Comparison of ENCODE assay signal across 26 cellular contexts in the genomic region with DNA sequence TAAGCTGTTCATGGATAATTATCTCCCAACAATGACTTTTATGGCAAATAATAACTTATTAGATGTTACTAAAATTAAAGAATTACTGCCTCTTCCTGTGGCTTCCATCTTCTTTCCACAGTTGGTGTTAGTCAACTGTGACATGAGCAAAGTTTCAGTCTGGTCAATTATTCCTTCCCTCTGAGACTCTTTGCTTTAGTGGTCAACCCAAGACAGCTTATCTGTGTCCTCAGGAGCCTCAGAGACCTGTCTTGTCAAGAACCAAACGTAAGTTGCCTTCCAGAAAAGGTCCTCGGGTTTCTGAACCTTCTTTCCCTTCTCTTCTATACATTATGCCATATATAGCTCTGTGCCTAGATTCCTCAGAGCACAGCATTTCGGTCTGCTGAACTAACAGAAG.
"Had no signal": no experiment of that assay in that cellular context is flagged by ENCODE, and none has a peak within 500 bp of the region (broad histone marks: within the 10 kb centered on the region; RNA-seq: fewer than 3 reads in every experiment).

No MANE protein-coding gene starts in this region.

- ATAC-seq: left cardiac atrium; left lung; lower lobe of right lung; natural killer cell; pancreas; right lobe of liver; stimulated activated naive B cell treated with anti-CD40 and anti-IgM and Interleukin-4, amounts not matched to agents 10 μg/mL and 1 μg/mL and 100 μg/mL, for 72 hours; stimulated activated naive CD8-positive, alpha-beta T cell treated with anti-CD3 and anti-CD28 coated beads, Interleukin-15, Interleukin-2, amounts not matched to agents 100 U/mL and 50 U/mL, for 24 hours had no signal

- H3K27me3 ChIP-seq: hepatocyte, left lung, pancreas, right atrium auricular region, right lobe of liver, stomach, testis, thyroid gland, transverse colon, upper lobe of left lung, vagina had no signal

- H3K4me3 ChIP-seq: hepatocyte, left lung, lower lobe of right lung, pancreas, prostate gland, right atrium auricular region, right lobe of liver, smooth muscle cell, stomach, testis, thyroid gland, transverse colon, upper lobe of left lung, vagina had no signal

- H3K4me2 ChIP-seq: hepatocyte, smooth muscle cell had no signal

- H3K9me3 ChIP-seq: left lung, lower lobe of right lung, pancreas, prostate gland, right atrium auricular region, right lobe of liver, stomach, testis, thyroid gland, transverse colon, upper lobe of left lung, vagina had no signal

- DNase-seq: islet precursor cell; left cardiac atrium; left lung; lower lobe of right lung; mammary epithelial cell; mesenchymal stem cell; natural killer cell; nephron progenitor cell; pancreas; posterior cingulate gyrus; right lobe of liver; stimulated activated CD4-positive, alpha-beta T cell treated with anti-CD3 and anti-CD28 coated beads, Interleukin-1b, Interleukin-23, amount 100 ng/mL, for 48 hours; stimulated activated CD4-positive, alpha-beta T cell treated with anti-CD3 and anti-CD28 coated beads, Interleukin-2, amount 100 ng/mL, for 48 hours; stimulated activated CD4-positive, alpha-beta T cell treated with anti-CD3 and anti-CD28 coated beads, Interleukin-4, amount 100 ng/mL, for 4 hours; stimulated activated naive B cell treated with anti-CD40 and anti-IgM and Interleukin-4, amounts not matched to agents 10 μg/mL and 1 μg/mL and 100 μg/mL, for 72 hours; stimulated activated naive CD8-positive, alpha-beta T cell treated with anti-CD3 and anti-CD28 coated beads, Interleukin-15, Interleukin-2, amounts not matched to agents 100 U/mL and 50 U/mL, for 24 hours; stomach; testis; thyroid gland; transverse colon; upper lobe of left lung had no signal

- H3K27ac ChIP-seq: hepatocyte, left lung, lower lobe of right lung, pancreas, prostate gland, right atrium auricular region, right lobe of liver, stomach, testis, thyroid gland, transverse colon, upper lobe of left lung, vagina had no signal

- H3K4me1 ChIP-seq: left lung, lower lobe of right lung, pancreas, prostate gland, right atrium auricular region, right lobe of liver, stomach, testis, thyroid gland, transverse colon, upper lobe of left lung, vagina had no signal

- H3K36me3 ChIP-seq: left lung, lower lobe of right lung, pancreas, prostate gland, right atrium auricular region, right lobe of liver, stomach, thyroid gland, transverse colon, upper lobe of left lung, vagina had no signal
